ENCODE assay signal across 23 cellular contexts in the genomic region with DNA sequence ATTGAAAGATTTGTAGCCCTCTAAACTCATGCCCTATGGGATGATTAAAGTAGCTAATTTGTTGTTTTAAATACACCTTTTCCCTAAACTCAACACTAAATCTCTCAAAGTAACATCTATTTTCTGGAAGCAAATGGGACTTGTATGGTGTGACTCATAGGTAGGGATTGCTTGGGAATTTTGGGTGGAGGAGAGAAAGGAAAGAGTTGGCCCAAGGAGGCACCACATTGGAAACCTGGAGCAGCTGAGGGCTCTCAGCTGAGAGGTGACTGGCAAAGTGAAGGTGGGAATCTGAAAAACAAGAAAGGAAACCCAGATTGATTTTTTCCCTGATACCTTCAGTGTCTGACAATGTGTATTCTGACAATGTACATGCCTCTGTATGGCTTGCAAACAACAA.
"Had no signal": no experiment of that assay in that cellular context is flagged by ENCODE, and none has a peak within 500 bp of the region (broad histone marks: within the 10 kb centered on the region; RNA-seq: fewer than 3 reads in every experiment).

No MANE protein-coding gene starts in this region.

- H3K4me3 Mint-ChIP-seq: memory B cell; naive thymus-derived CD4-positive, alpha-beta T cell; nephron progenitor cell had no signal

- H3K27ac ChIP-seq: dorsolateral prefrontal cortex, foreskin keratinocyte, hepatocyte, left ventricle myocardium inferior, lower lobe of right lung, psoas muscle, skin epidermis, thoracic aorta had no signal

- H3K9me3 ChIP-seq: left ventricle myocardium inferior, lower lobe of right lung, psoas muscle, stomach, thoracic aorta, transverse colon had no signal

- H2AFZ ChIP-seq: hepatocyte had no signal

- H3K4me3 ChIP-seq: dorsolateral prefrontal cortex, hepatocyte, left ventricle myocardium inferior, lower lobe of right lung, psoas muscle, skin epidermis, stomach, thoracic aorta, transverse colon had no signal

- H3K27me3 ChIP-seq: foreskin keratinocyte, hepatocyte, stomach, transverse colon had no signal

- H3K27me3 Mint-ChIP-seq: memory B cell had no signal

- H3K36me3 Mint-ChIP-seq: memory B cell; naive thymus-derived CD4-positive, alpha-beta T cell had no signal

- H3K4me1 ChIP-seq: lower lobe of right lung, stomach, transverse colon had no signal

- H3K79me2 ChIP-seq: hepatocyte had no signal

- H3K4me1 Mint-ChIP-seq: memory B cell; naive thymus-derived CD4-positive, alpha-beta T cell; nephron progenitor cell had no signal

- H3K27ac Mint-ChIP-seq: memory B cell; naive thymus-derived CD4-positive, alpha-beta T cell; nephron progenitor cell had no signal

- DNase-seq: cortex of kidney; dorsolateral prefrontal cortex; effector memory CD4-positive, alpha-beta T cell; head of caudate nucleus; kidney; left cardiac atrium; left ventricle myocardium inferior; lower lobe of right lung; naive thymus-derived CD4-positive, alpha-beta T cell; nephron progenitor cell; psoas muscle; retina; stimulated activated CD4-positive, alpha-beta T cell treated with anti-CD3 and anti-CD28 coated beads, Interleukin-2, amount 100 ng/mL, for 24 hours; stimulated activated naive CD4-positive, alpha-beta T cell; stomach; substantia nigra; transverse colon had no signal

- H3K4me2 ChIP-seq: hepatocyte had no signal

- ATAC-seq: esophagus mucosa; foreskin keratinocyte; left cardiac atrium; lower lobe of right lung; naive thymus-derived CD4-positive, alpha-beta T cell; psoas muscle had no signal

- H3K36me3 ChIP-seq: left ventricle myocardium inferior, lower lobe of right lung, stomach, thoracic aorta, transverse colon had no signal

- H3K9me3 Mint-ChIP-seq: memory B cell had no signal
